In the genomic region with DNA sequence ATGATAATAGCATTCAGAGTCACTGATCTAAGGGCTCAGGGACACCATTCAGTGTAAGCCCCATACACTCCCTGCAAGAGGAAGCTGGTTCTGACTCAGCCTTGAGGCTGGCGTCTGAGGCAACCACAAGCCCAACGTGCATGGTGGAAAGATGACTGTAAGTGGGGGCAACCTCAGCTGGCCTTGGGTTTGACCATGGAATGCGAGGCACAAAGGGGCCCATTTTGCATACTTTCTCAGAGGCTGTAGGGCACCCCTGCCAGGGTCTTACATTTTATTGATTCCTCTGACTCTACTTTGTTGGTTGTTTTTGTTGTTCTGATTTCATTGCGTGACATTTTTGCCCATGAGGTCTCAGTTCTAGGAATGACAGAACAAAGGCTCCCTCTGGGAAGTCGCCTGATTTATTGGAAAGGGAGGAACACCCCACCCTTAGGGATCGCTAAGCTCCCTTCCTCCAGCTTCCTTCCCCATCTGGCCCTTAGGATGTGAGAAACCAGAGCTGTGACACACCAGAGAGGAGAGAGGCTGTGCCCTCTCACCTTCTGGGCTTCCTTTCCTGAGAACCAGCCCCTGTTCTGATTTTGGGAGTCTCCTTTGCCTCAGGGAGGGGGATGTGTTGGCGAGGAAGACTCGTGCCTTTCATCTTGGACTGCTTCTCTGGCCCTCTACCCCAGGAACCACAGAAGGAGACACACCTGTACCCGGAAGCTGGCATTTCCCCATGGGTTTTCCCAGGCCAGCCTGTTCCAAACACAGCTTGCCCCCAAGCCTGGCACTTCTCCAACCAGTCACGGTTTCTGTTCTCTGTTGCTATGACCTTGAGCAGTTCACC, we compare ENCODE assay signal across 8 cellular contexts. TPM values are rescaled to one million over a fixed set of nuclear protein-coding genes. Genes with fewer than 3 reads are reported as not detected.
DNase-seq lines count a peak whose midpoint lies in the region; ATAC-seq and TF ChIP-seq lines count a peak whose summit lies in the region.

No MANE protein-coding gene starts in this region.

- H3K4me3 Mint-ChIP-seq in activated naive CD8-positive, alpha-beta T cell treated with anti-CD3 and anti-CD28 coated beads, Interleukin-2, amount 10 ng/mL, durations not matched to agents 7 days and 5 days, result peak overlapping the region; percentile 65
- peak overlapping the region; percentile 58 to 66 for H3K4me3 Mint-ChIP-seq in stimulated activated naive CD8-positive, alpha-beta T cell treated with anti-CD3 and anti-CD28 coated beads, Interleukin-15, amount 100 ng/mL, for 72 hours

- CTCF ChIA-PET in OCI-LY7 (lab: Charles Lee; ENCODE audit: unreplicated experiment), result interaction anchor here (0.7 to 1.2 kb wide), 2 partner anchors 16 to 18 kb away, joined by 3 to 4 read pairs; no protein-coding TSS in a partner anchor

- H3K9me3 Mint-ChIP-seq in activated naive CD8-positive, alpha-beta T cell treated with anti-CD3 and anti-CD28 coated beads, Interleukin-2, amount 10 ng/mL, durations not matched to agents 7 days and 5 days, result no peaks in the 10 kb centered on the region
- H3K9me3 Mint-ChIP-seq in stimulated activated naive CD8-positive, alpha-beta T cell treated with anti-CD3 and anti-CD28 coated beads, Interleukin-15, amount 100 ng/mL, for 72 hours, result no peaks in the 10 kb centered on the region

- H3K9me3 ChIP-seq in OCI-LY7 (ENCODE audit: low read length) (no peaks in the 10 kb centered on the region), liver (ENCODE audit: control insufficient read depth in 4 of 4, low read length in 3 of 4) (no peaks in the 10 kb centered on the region)

- H3K36me3 Mint-ChIP-seq in activated naive CD8-positive, alpha-beta T cell treated with anti-CD3 and anti-CD28 coated beads, Interleukin-2, amount 10 ng/mL, durations not matched to agents 7 days and 5 days, result peaks cover 3% of the 10 kb centered on the region

- TF ChIP-seq CTCF in OCI-LY7 (conservative IDR thresholded peaks at IDR 0.05; ENCODE audit: low read length) (no peak), liver (IDR thresholded peaks at IDR 0.05; ENCODE audit: low read depth, low read length, missing input control) (no peak)

- intact Hi-C loops in OCI-LY7 (cut with micrococcal nuclease; ENCODE audit: unreplicated experiment), result no loop called here

- H3K9ac ChIP-seq in liver (ENCODE audit: low read depth in 1 of 2, low read length in 2 of 2), result no peak overlapping the region

- POLR2A ChIA-PET in OCI-LY7 (lab: Charles Lee), result interaction anchor here (0.6 to 2.4 kb wide), 6 partner anchors 9 to 127 kb away, joined by 3 to 8 read pairs (median 4); a partner anchor contains a TSS
- POLR2A ChIA-PET in activated naive CD8-positive, alpha-beta T cell treated with anti-CD3 and anti-CD28 coated beads, Interleukin-2, amount 10 ng/mL, durations not matched to agents 7 days and 5 days (lab: Charles Lee), result interaction anchor here (1.2 kb wide), 1 partner anchor 127 kb away, joined by 3 read pairs; a partner anchor contains a TSS

- H3K27ac ChIP-seq in OCI-LY7 (ENCODE audit: low read depth, low read length, poor library complexity, severe bottlenecking), result peak overlapping the region; percentile 83
- H3K27ac ChIP-seq in liver (ENCODE audit: low read depth in 1 of 2, low read length in 2 of 2), result no peak overlapping the region

- H3K4me1 ChIP-seq in OCI-LY7 (ENCODE audit: insufficient read depth, low read length, poor library complexity, severe bottlenecking) (peaks cover 86% of the 10 kb centered on the region), liver (ENCODE audit: control insufficient read depth in 4 of 4, insufficient read depth in 4 of 4, low read length in 3 of 4) (peaks cover 0 to 4% (median under 1%) of the 10 kb centered on the region in 4 donors)

- H3K27me3 ChIP-seq in liver (ENCODE audit: control insufficient read depth in 4 of 4, insufficient read depth in 4 of 4, low read length in 3 of 4), result peaks cover 0 to 2% (median 0%) of the 10 kb centered on the region in 4 donors

- peaks cover 40% of the 10 kb centered on the region for H3K27me3 Mint-ChIP-seq in activated naive CD8-positive, alpha-beta T cell treated with anti-CD3 and anti-CD28 coated beads, Interleukin-2, amount 10 ng/mL, durations not matched to agents 7 days and 5 days
- H3K27me3 Mint-ChIP-seq in stimulated activated naive CD8-positive, alpha-beta T cell treated with anti-CD3 and anti-CD28 coated beads, Interleukin-15, amount 100 ng/mL, for 72 hours, result peaks cover 80% of the 10 kb centered on the region

- no peaks in the 10 kb centered on the region for H4K20me1 ChIP-seq in OCI-LY7 (ENCODE audit: insufficient read depth, low read length)

- peaks cover 65% of the 10 kb centered on the region for H3K4me1 Mint-ChIP-seq in activated naive CD8-positive, alpha-beta T cell treated with anti-CD3 and anti-CD28 coated beads, Interleukin-2, amount 10 ng/mL, durations not matched to agents 7 days and 5 days
- H3K4me1 Mint-ChIP-seq in stimulated activated naive CD8-positive, alpha-beta T cell treated with anti-CD3 and anti-CD28 coated beads, Interleukin-15, amount 100 ng/mL, for 72 hours, result peaks cover 60% of the 10 kb centered on the region

- no peak overlapping the region for H3K4me3 ChIP-seq in OCI-LY7 (ENCODE audit: low read depth, low read length, poor library complexity, severe bottlenecking)
- no peak overlapping the region for H3K4me3 ChIP-seq in liver (ENCODE audit: low read depth in 1 of 3, low read length in 3 of 3)

- no peaks in the 10 kb centered on the region; the same call in 1 of the 2 replicates for H3K79me2 ChIP-seq in OCI-LY7 (ENCODE audit: insufficient read depth, low read depth, low read length)

- H3K36me3 ChIP-seq in OCI-LY7 (ENCODE audit: insufficient read depth, low read length) (no peaks in the 10 kb centered on the region), liver (ENCODE audit: control insufficient read depth in 4 of 4, insufficient read depth in 3 of 4, low read depth in 1 of 4, low read length in 3 of 4) (no peaks in the 10 kb centered on the region)

- DNase-seq in NCI-H82 (lab: John Stamatoyannopoulos, UW) (peak; percentile 24), NCI-H82 treated with DMSO at 0.1 percent for 48 hours (lab: John Stamatoyannopoulos, UW; ENCODE audit: unreplicated experiment) (no peak), OCI-LY7 (ENCODE audit: low spot score) (peak; percentile 65), NCI-H2081 treated with DMSO at 0.1 percent for 48 hours (lab: John Stamatoyannopoulos, UW) (no peak)
- DNase-seq in activated naive CD8-positive, alpha-beta T cell treated with anti-CD3 and anti-CD28 coated beads, Interleukin-2, amount 10 ng/mL, durations not matched to agents 7 days and 5 days, result peak; percentile 68
- DNase-seq in stimulated activated naive CD8-positive, alpha-beta T cell treated with anti-CD3 and anti-CD28 coated beads, Interleukin-15, amount 100 ng/mL, for 72 hours, result peak; percentile 70 to 85

- H2AFZ ChIP-seq in OCI-LY7 (ENCODE audit: low read length), result peak overlapping the region; percentile 66; the same call in 1 of the 2 replicates

- ATAC-seq in HG02885 (IDR thresholded peaks at IDR 0.05; ENCODE audit: poor library complexity, unreplicated experiment), result peak; percentile 49
- ATAC-seq in activated naive CD8-positive, alpha-beta T cell treated with anti-CD3 and anti-CD28 coated beads, Interleukin-2, amount 10 ng/mL, durations not matched to agents 7 days and 5 days (ENCODE audit: low read depth), result peak; percentile 96
- peak; percentile 97 for ATAC-seq in stimulated activated naive CD8-positive, alpha-beta T cell treated with anti-CD3 and anti-CD28 coated beads, Interleukin-15, amount 100 ng/mL, for 72 hours

- 57% methylated on average over 10 of the region's 10 CpGs for WGBS in liver

- no peaks in the 10 kb centered on the region for H3K9me2 ChIP-seq in OCI-LY7 (ENCODE audit: insufficient read depth, low read length)

- no TSS peak for BruUV-seq in OCI-LY7 (replicated peaks; lab: Mats Ljungman, UMichigan)

- H3K27ac Mint-ChIP-seq in activated naive CD8-positive, alpha-beta T cell treated with anti-CD3 and anti-CD28 coated beads, Interleukin-2, amount 10 ng/mL, durations not matched to agents 7 days and 5 days, result peak overlapping the region; percentile 82
- peak overlapping the region; percentile 71 to 82 for H3K27ac Mint-ChIP-seq in stimulated activated naive CD8-positive, alpha-beta T cell treated with anti-CD3 and anti-CD28 coated beads, Interleukin-15, amount 100 ng/mL, for 72 hours

- H3K4me2 ChIP-seq in OCI-LY7 (ENCODE audit: low read length), result peak overlapping the region; percentile 85

- TF ChIP-seq RAD21 in liver (IDR thresholded peaks at IDR 0.05), result no peak

TF ChIP-seq in liver, 16 proteins besides CTCF, POLR2A, EP300 and RAD21 (continues in another document):
- TF ChIP-seq JUND (IDR thresholded peaks at IDR 0.05), result no peak

RNA-seq across cellular contexts. Expression of a gene that starts 5.6 kb away (rescaled TPM):
- total RNA-seq in OCI-LY7 (2014; rRNA removed; shearing (Covaris generic)), result 56.1 and 68.7 TPM in 2 replicates
- total RNA-seq in OCI-LY7 (2022) (101 and 124 TPM in 2 replicates), liver (1 to 10 TPM; 2.8 to 4.2 TPM)
- 10 to 100 TPM; 12.6 to 13.1 TPM for total RNA-seq in activated naive CD8-positive, alpha-beta T cell treated with anti-CD3 and anti-CD28 coated beads, Interleukin-2, amount 10 ng/mL, durations not matched to agents 7 days and 5 days
- 1 to 10 TPM; 1.6 to 1.7 TPM for polyA plus RNA-seq in liver

RNA-seq across cellular contexts. Expression of a gene that starts 52.8 kb away (rescaled TPM):
- total RNA-seq in OCI-LY7 (2014; rRNA removed; shearing (Covaris generic)), result 0.23 and 0.57 TPM in 2 replicates
- not detected in 2 replicates for total RNA-seq in OCI-LY7 (2022)
- total RNA-seq in activated naive CD8-positive, alpha-beta T cell treated with anti-CD3 and anti-CD28 coated beads, Interleukin-2, amount 10 ng/mL, durations not matched to agents 7 days and 5 days, result not detected
- under 1 TPM in 1 of 2 donors, not detected in 1; 0.09 TPM for total RNA-seq in liver
- under 1 TPM; 0.09 to 0.32 TPM for polyA plus RNA-seq in liver

Comparison
In these comparisons a context has a peak if more than half of its experiments do, and no peak if none do; other contexts are left out.
1. DNase-seq: peak in NCI-H82 (single experiment), OCI-LY7 (single experiment), activated naive CD8-positive, alpha-beta T cell treated with anti-CD3 and anti-CD28 coated beads, Interleukin-2, amount 10 ng/mL, durations not matched to agents 7 days and 5 days (single experiment) and stimulated activated naive CD8-positive, alpha-beta T cell treated with anti-CD3 and anti-CD28 coated beads, Interleukin-15, amount 100 ng/mL, for 72 hours (2 of 2); none in NCI-H82 treated with DMSO at 0.1 percent for 48 hours (single experiment) and NCI-H2081 treated with DMSO at 0.1 percent for 48 hours (single experiment).
2. RNA of a gene that starts 5.6 kb away (total RNA-seq): 56.1 to 124 TPM in OCI-LY7; 12.6 to 13.1 TPM in activated naive CD8-positive, alpha-beta T cell treated with anti-CD3 and anti-CD28 coated beads, Interleukin-2, amount 10 ng/mL, durations not matched to agents 7 days and 5 days and 2.8 to 4.2 TPM in liver; every median in the first group is over 4 times any median in the second.
3. Peak in every context shown above with its lines, with median percentiles within 50 percentile points of each other: ATAC-seq.